Comparison of ENCODE assay signal across 28 cellular contexts in the genomic region with DNA sequence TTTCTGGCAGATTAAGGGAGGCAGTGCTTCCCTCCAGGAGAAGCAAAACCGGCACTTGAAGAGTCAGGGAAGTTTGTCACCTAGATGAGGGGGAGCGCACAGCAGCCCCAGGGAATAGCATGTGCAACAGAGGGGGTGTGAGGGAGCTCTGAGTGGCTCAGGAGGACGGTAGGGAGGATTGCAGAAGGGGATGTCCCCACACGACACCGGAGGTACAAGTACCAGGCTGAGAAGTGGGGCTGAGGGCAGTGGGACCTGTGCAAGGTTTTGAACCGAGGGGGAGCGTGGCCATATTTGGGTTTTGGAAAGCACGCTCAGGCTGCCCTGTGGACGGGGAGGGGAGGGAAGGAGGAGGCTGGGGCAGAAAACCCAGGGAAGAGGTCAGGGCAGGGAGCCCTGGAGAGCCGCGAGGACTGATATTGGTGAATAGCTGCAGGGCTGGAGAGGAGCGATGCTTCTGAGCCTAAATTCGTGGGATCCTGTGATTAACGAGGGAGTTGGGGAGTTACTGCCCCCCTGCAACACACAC. TPM values are rescaled to one million over a fixed set of nuclear protein-coding genes. Genes with fewer than 3 reads are reported as not detected.
DNase-seq lines count a peak whose midpoint lies in the region; ATAC-seq and TF ChIP-seq lines count a peak whose summit lies in the region.
"Had no signal": no experiment of that assay in that cellular context is flagged by ENCODE, and none has a peak within 500 bp of the region (broad histone marks: within the 10 kb centered on the region; RNA-seq: fewer than 3 reads in every experiment).

No MANE protein-coding gene starts in this region.

- H3K4me1 ChIP-seq in CD8-positive, alpha-beta memory T cell (ENCODE audit: insufficient read depth, low read length) = peaks cover 11% of the 10 kb centered on the region
- H3K4me1 ChIP-seq: BE2C, lower lobe of right lung had no signal

- H3K4me1 Mint-ChIP-seq in activated CD8-positive, alpha-beta memory T cell treated with anti-CD3 and anti-CD28 coated beads, Interleukin-2, amount 10 ng/mL, durations not matched to agents 7 days and 5 days = peaks cover 57% of the 10 kb centered on the region
- H3K4me1 Mint-ChIP-seq in CD8-positive, alpha-beta memory T cell = peaks cover 25 to 64% (median 29%) of the 10 kb centered on the region in 3 donors
- H3K4me1 Mint-ChIP-seq in natural killer cell treated with Interleukin-12 subunit alpha and Interleukin-12 subunit beta and Interleukin-15 and Interleukin-18, amount 100 ng/mL, for 72 hours (ENCODE audit: low read depth in 2 of 2) = peaks cover 54 to 67% of the 10 kb centered on the region in 2 donors

- no peak for ATAC-seq in activated CD8-positive, alpha-beta memory T cell treated with anti-CD3 and anti-CD28 coated beads, Interleukin-2, amount 10 ng/mL, durations not matched to agents 7 days and 5 days
- peak in 1 of 2 donors; percentile 31 for ATAC-seq in activated naive CD4-positive, alpha-beta T cell treated with anti-CD3 and anti-CD28 coated beads, Interleukin-2, amount 50 U/mL, for 72 hours
- no peak for ATAC-seq in natural killer cell treated with Interleukin-12 subunit alpha and Interleukin-12 subunit beta and Interleukin-15 and Interleukin-18, amount 100 ng/mL, for 72 hours
- no peak for ATAC-seq in HG02610 (IDR thresholded peaks at IDR 0.05; ENCODE audit: unreplicated experiment)
- ATAC-seq: esophagus mucosa, lower lobe of right lung had no signal

- H3K9me3 ChIP-seq in CD8-positive, alpha-beta memory T cell (ENCODE audit: low read length) = no peaks in the 10 kb centered on the region
- H3K9me3 ChIP-seq: BE2C, lower lobe of right lung had no signal

- no peak for DNase-seq in activated CD8-positive, alpha-beta memory T cell treated with anti-CD3 and anti-CD28 coated beads, Interleukin-2, amount 10 ng/mL, durations not matched to agents 7 days and 5 days
- DNase-seq in activated CD8-positive, alpha-beta memory T cell treated with anti-CD3 and anti-CD28 coated beads, Interleukin-2, amount 50 U/mL, for 48 hours = no peak
- DNase-seq in CD8-positive, alpha-beta memory T cell = no peak
- DNase-seq in activated naive CD4-positive, alpha-beta T cell treated with anti-CD3 and anti-CD28 coated beads, Interleukin-2, amount 50 U/mL, for 72 hours (ENCODE audit: low spot score in 2 of 2) = no peak
- DNase-seq in natural killer cell treated with Interleukin-12 subunit alpha and Interleukin-12 subunit beta and Interleukin-15 and Interleukin-18, amount 100 ng/mL, for 72 hours (ENCODE audit: low spot score) = no peak
- DNase-seq in brain microvascular endothelial cell (no peak), mesenteric fat pad (ENCODE audit: low spot score) (no peak)
- DNase-seq: activated T-cell treated with anti-CD3 and anti-CD28 coated beads for 4 hours; effector memory CD4-positive, alpha-beta T cell; EL; foreskin melanocyte; lower lobe of right lung; NCI-H1048; NCI-H1930; NCI-H345; NCI-H774; SHP77 treated with DMSO at 0.1 percent for 48 hours; stimulated activated CD4-positive, alpha-beta T cell treated with anti-CD3 and anti-CD28 coated beads, Interleukin-4, amount 100 ng/mL, for 4 hours; SW 1271; trophoblast cell had no signal

- H3K4me3 ChIP-seq in CD8-positive, alpha-beta memory T cell (ENCODE audit: low read length) = no peak overlapping the region
- H3K4me3 ChIP-seq in brain microvascular endothelial cell (ENCODE audit: low read depth, low read length) = no peak overlapping the region
- H3K4me3 ChIP-seq: hepatocyte, lower lobe of right lung had no signal

- H3K27me3 ChIP-seq in CD8-positive, alpha-beta memory T cell (ENCODE audit: insufficient read depth, low read length, poor library complexity, severe bottlenecking) = no peaks in the 10 kb centered on the region
- no peaks in the 10 kb centered on the region for H3K27me3 ChIP-seq in brain microvascular endothelial cell (replicated peaks)
- H3K27me3 ChIP-seq: BE2C, hepatocyte had no signal

- POLR2A ChIA-PET in CD8-positive, alpha-beta memory T cell (lab: Charles Lee) = interaction anchor here (1.0 to 3.2 kb wide), 2 partner anchors 22 to 72 kb away, joined by 6 to 12 read pairs; a partner anchor contains a TSS

- peaks cover 46% of the 10 kb centered on the region for H3K36me3 Mint-ChIP-seq in activated CD8-positive, alpha-beta memory T cell treated with anti-CD3 and anti-CD28 coated beads, Interleukin-2, amount 10 ng/mL, durations not matched to agents 7 days and 5 days
- H3K36me3 Mint-ChIP-seq in CD8-positive, alpha-beta memory T cell = peaks cover 1 to 79% (median 10%) of the 10 kb centered on the region in 3 donors
- H3K36me3 Mint-ChIP-seq in activated naive CD4-positive, alpha-beta T cell treated with anti-CD3 and anti-CD28 coated beads, Interleukin-2, amount 50 U/mL, for 72 hours = peaks cover 10 to 43% of the 10 kb centered on the region in 2 donors
- peaks cover 2% of the 10 kb centered on the region for H3K36me3 Mint-ChIP-seq in natural killer cell treated with Interleukin-12 subunit alpha and Interleukin-12 subunit beta and Interleukin-15 and Interleukin-18, amount 100 ng/mL, for 72 hours
- H3K36me3 Mint-ChIP-seq: brain had no signal

- in situ Hi-C loops in brain microvascular endothelial cell (cut with HindIII; ENCODE audit: low pct_ligation_motif_present, low sequenced_read_pairs) = no loop called here

- H3K4me3 Mint-ChIP-seq in activated CD8-positive, alpha-beta memory T cell treated with anti-CD3 and anti-CD28 coated beads, Interleukin-2, amount 10 ng/mL, durations not matched to agents 7 days and 5 days = no peak overlapping the region
- no peak overlapping the region for H3K4me3 Mint-ChIP-seq in CD8-positive, alpha-beta memory T cell
- no peak overlapping the region for H3K4me3 Mint-ChIP-seq in natural killer cell treated with Interleukin-12 subunit alpha and Interleukin-12 subunit beta and Interleukin-15 and Interleukin-18, amount 100 ng/mL, for 72 hours

- H3K9me3 Mint-ChIP-seq in activated CD8-positive, alpha-beta memory T cell treated with anti-CD3 and anti-CD28 coated beads, Interleukin-2, amount 10 ng/mL, durations not matched to agents 7 days and 5 days (ENCODE audit: low read depth) = no peaks in the 10 kb centered on the region
- no peaks in the 10 kb centered on the region for H3K9me3 Mint-ChIP-seq in CD8-positive, alpha-beta memory T cell
- no peaks in the 10 kb centered on the region for H3K9me3 Mint-ChIP-seq in activated naive CD4-positive, alpha-beta T cell treated with anti-CD3 and anti-CD28 coated beads, Interleukin-2, amount 50 U/mL, for 72 hours
- no peaks in the 10 kb centered on the region for H3K9me3 Mint-ChIP-seq in natural killer cell treated with Interleukin-12 subunit alpha and Interleukin-12 subunit beta and Interleukin-15 and Interleukin-18, amount 100 ng/mL, for 72 hours

- CTCF ChIA-PET in activated CD8-positive, alpha-beta memory T cell treated with anti-CD3 and anti-CD28 coated beads, Interleukin-2, amount 10 ng/mL, durations not matched to agents 7 days and 5 days (lab: Charles Lee) = interaction anchor here (1.0 to 11.0 kb wide), 12 partner anchors 9 to 133 kb away, joined by 3 to 137 read pairs (median 6); a partner anchor contains a TSS
- CTCF ChIA-PET in CD8-positive, alpha-beta memory T cell (lab: Charles Lee) = interaction anchor here (0.5 to 3.6 kb wide), 10 partner anchors 9 to 133 kb away, joined by 3 to 13 read pairs (median 4); a partner anchor contains a TSS

- H3K27me3 Mint-ChIP-seq in activated CD8-positive, alpha-beta memory T cell treated with anti-CD3 and anti-CD28 coated beads, Interleukin-2, amount 10 ng/mL, durations not matched to agents 7 days and 5 days = no peaks in the 10 kb centered on the region
- no peaks in the 10 kb centered on the region for H3K27me3 Mint-ChIP-seq in CD8-positive, alpha-beta memory T cell
- no peaks in the 10 kb centered on the region for H3K27me3 Mint-ChIP-seq in natural killer cell treated with Interleukin-12 subunit alpha and Interleukin-12 subunit beta and Interleukin-15 and Interleukin-18, amount 100 ng/mL, for 72 hours

- TF ChIP-seq CTCF in brain microvascular endothelial cell (IDR thresholded peaks at IDR 0.05; ENCODE audit: low read depth, low read length, missing control alignments) = no peak

- no peak overlapping the region for H3K27ac ChIP-seq in CD8-positive, alpha-beta memory T cell (ENCODE audit: low read depth, low read length)
- H3K27ac ChIP-seq in brain microvascular endothelial cell = no peak overlapping the region
- H3K27ac ChIP-seq: hepatocyte, lower lobe of right lung had no signal

- H3K36me3 ChIP-seq in CD8-positive, alpha-beta memory T cell (ENCODE audit: insufficient read depth, low read length) = peaks cover 20% of the 10 kb centered on the region
- no peaks in the 10 kb centered on the region for H3K36me3 ChIP-seq in brain microvascular endothelial cell (replicated peaks)
- H3K36me3 ChIP-seq: BE2C, lower lobe of right lung had no signal

- H3K27ac Mint-ChIP-seq in activated CD8-positive, alpha-beta memory T cell treated with anti-CD3 and anti-CD28 coated beads, Interleukin-2, amount 10 ng/mL, durations not matched to agents 7 days and 5 days = peak overlapping the region; percentile 76
- H3K27ac Mint-ChIP-seq in CD8-positive, alpha-beta memory T cell = peak overlapping the region; percentile 49 to 100 (median 86)
- peak overlapping the region; percentile 65 to 80 for H3K27ac Mint-ChIP-seq in activated naive CD4-positive, alpha-beta T cell treated with anti-CD3 and anti-CD28 coated beads, Interleukin-2, amount 50 U/mL, for 72 hours
- H3K27ac Mint-ChIP-seq in natural killer cell treated with Interleukin-12 subunit alpha and Interleukin-12 subunit beta and Interleukin-15 and Interleukin-18, amount 100 ng/mL, for 72 hours = peak overlapping the region; percentile 100

RNA-seq across cellular contexts. Expression of a gene that starts 17.9 kb away (rescaled TPM):
- total RNA-seq in activated CD8-positive, alpha-beta memory T cell treated with anti-CD3 and anti-CD28 coated beads, Interleukin-2, amount 10 ng/mL, durations not matched to agents 7 days and 5 days = 1 to 10 TPM; 1.3 to 3.3 TPM
- total RNA-seq in CD8-positive, alpha-beta memory T cell = under 1 TPM; 0.42 to 0.68 TPM
- 0.16 TPM for polyA plus RNA-seq in CD8-positive, alpha-beta memory T cell
- total RNA-seq in activated naive CD4-positive, alpha-beta T cell treated with anti-CD3 and anti-CD28 coated beads, Interleukin-2, amount 50 U/mL, for 72 hours = 10 to 100 TPM in 1 of 2 donors, 1 to 10 TPM in 1; 8.7 to 27.8 TPM
- 1 to 10 TPM; 1.8 to 1.9 TPM for total RNA-seq in natural killer cell treated with Interleukin-12 subunit alpha and Interleukin-12 subunit beta and Interleukin-15 and Interleukin-18, amount 100 ng/mL, for 72 hours
- not detected for total RNA-seq in mesenteric fat pad
- total RNA-seq: A673, esophagus mucosa, LHCN-M2, omental fat pad had no signal

RNA-seq across cellular contexts. Expression of a gene that starts 22.3 kb away (rescaled TPM):
- 100 to 1,000 TPM; 376 to 468 TPM for total RNA-seq in activated CD8-positive, alpha-beta memory T cell treated with anti-CD3 and anti-CD28 coated beads, Interleukin-2, amount 10 ng/mL, durations not matched to agents 7 days and 5 days
- 100 to 1,000 TPM; 238 to 243 TPM for total RNA-seq in CD8-positive, alpha-beta memory T cell
- 459 TPM for polyA plus RNA-seq in CD8-positive, alpha-beta memory T cell
- total RNA-seq in activated naive CD4-positive, alpha-beta T cell treated with anti-CD3 and anti-CD28 coated beads, Interleukin-2, amount 50 U/mL, for 72 hours = 100 to 1,000 TPM; 170 to 253 TPM
- 100 to 1,000 TPM; 508 to 635 TPM for total RNA-seq in natural killer cell treated with Interleukin-12 subunit alpha and Interleukin-12 subunit beta and Interleukin-15 and Interleukin-18, amount 100 ng/mL, for 72 hours
- 1.7 TPM for total RNA-seq in mesenteric fat pad
- total RNA-seq: LHCN-M2 had no signal

Comparison
In these comparisons a context has a peak if more than half of its experiments do, and no peak if none do; other contexts are left out.
1. RNA of a gene that starts 22.3 kb away (total RNA-seq): 508 to 635 TPM in natural killer cell treated with Interleukin-12 subunit alpha and Interleukin-12 subunit beta and Interleukin-15 and Interleukin-18, amount 100 ng/mL, for 72 hours, 376 to 468 TPM in activated CD8-positive, alpha-beta memory T cell treated with anti-CD3 and anti-CD28 coated beads, Interleukin-2, amount 10 ng/mL, durations not matched to agents 7 days and 5 days, 170 to 253 TPM in activated naive CD4-positive, alpha-beta T cell treated with anti-CD3 and anti-CD28 coated beads, Interleukin-2, amount 50 U/mL, for 72 hours and 238 to 243 TPM in CD8-positive, alpha-beta memory T cell; 1.7 TPM in mesenteric fat pad (single experiment); every median in the first group is over 10 times any median in the second.
2. Peak in every context shown above with its lines, with median percentiles within 50 percentile points of each other: H3K27ac Mint-ChIP-seq.